ENCODE assay signal across 32 cellular contexts in the genomic region with DNA sequence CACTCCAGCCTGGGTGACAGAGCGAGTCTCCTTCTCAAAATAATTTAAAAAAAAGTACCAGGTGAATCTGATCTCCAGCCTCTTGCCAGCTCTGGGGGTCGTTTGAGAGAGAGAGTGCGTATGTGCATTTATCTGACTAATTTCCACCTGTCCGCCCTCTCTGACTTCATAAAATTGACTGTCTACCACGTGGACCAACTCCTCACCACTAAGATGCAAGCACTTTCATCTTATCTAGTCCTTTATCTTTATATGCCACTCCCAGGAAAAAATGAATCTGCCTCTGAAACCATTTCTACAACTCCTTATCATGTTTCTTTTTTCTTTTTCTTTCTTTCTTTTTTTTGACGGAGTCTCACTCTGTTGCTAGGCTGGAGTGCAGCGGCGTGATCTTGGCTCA. TPM values are rescaled to one million over a fixed set of nuclear protein-coding genes. Genes with fewer than 3 reads are reported as not detected.
"Had no signal": no experiment of that assay in that cellular context is flagged by ENCODE, and none has a peak within 500 bp of the region (broad histone marks: within the 10 kb centered on the region; RNA-seq: fewer than 3 reads in every experiment).

No MANE protein-coding gene starts in this region.

- DNase-seq: activated CD4-positive, alpha-beta memory T cell treated with anti-CD3 and anti-CD28 coated beads for 36 hours; activated CD4-positive, alpha-beta T cell treated with anti-CD3 and anti-CD28 coated beads for 36 hours; activated CD4-positive, alpha-beta T cell treated with anti-CD3 and anti-CD28 coated beads, Interleukin-2, amount 10 ng/mL, durations not matched to agents 24 days and 14 days; activated CD4-positive, CD25-positive, alpha-beta regulatory T cell; activated CD4-positive, CD25-positive, alpha-beta regulatory T cell treated with anti-CD3 and anti-CD28 coated beads, Interleukin-2, amount 50 U/mL, for 72 hours; activated CD8-positive, alpha-beta memory T cell treated with anti-CD3 and anti-CD28 coated beads, Interleukin-2, amount 10 ng/mL, durations not matched to agents 7 days and 5 days; activated CD8-positive, alpha-beta memory T cell treated with anti-CD3 and anti-CD28 coated beads, Interleukin-2, amount 50 U/mL, for 4 hours; activated CD8-positive, alpha-beta T cell treated with anti-CD3 and anti-CD28 coated beads, Interleukin-2, amount 10 ng/mL, durations not matched to agents 7 days and 5 days; activated effector memory CD4-positive, alpha-beta T cell treated with Interleukin-2 at 50 U/mL for 16 hours; activated gamma-delta T cell treated with Interleukin-2 at 50 U/mL for 16 hours; activated naive CD4-positive, alpha-beta T cell treated with anti-CD3 and anti-CD28 coated beads, Interleukin-2, amount 50 U/mL, for 16 hours; activated naive CD4-positive, alpha-beta T cell treated with Interleukin-2 at 50 U/mL for 16 hours; activated T-cell treated with anti-CD3 and anti-CD28 coated beads, Interleukin-2, amount 50 U/mL, for 1 hour; amygdala; aorta; central memory CD4-positive, alpha-beta T cell; cerebellar nuclear complex; colonic mucosa; effector CD8-positive, alpha-beta T cell; foreskin fibroblast; head of caudate nucleus; T-helper 1 cell; T-helper 17 cell; T1000 had no signal

- H3K27ac Mint-ChIP-seq: activated CD4-positive, alpha-beta memory T cell treated with anti-CD3 and anti-CD28 coated beads for 36 hours; activated CD4-positive, alpha-beta T cell treated with anti-CD3 and anti-CD28 coated beads for 36 hours; activated CD4-positive, alpha-beta T cell treated with anti-CD3 and anti-CD28 coated beads, Interleukin-2, amount 10 ng/mL, durations not matched to agents 24 days and 14 days; activated CD8-positive, alpha-beta memory T cell treated with anti-CD3 and anti-CD28 coated beads, Interleukin-2, amount 10 ng/mL, durations not matched to agents 7 days and 5 days; activated CD8-positive, alpha-beta T cell treated with anti-CD3 and anti-CD28 coated beads, Interleukin-2, amount 10 ng/mL, durations not matched to agents 7 days and 5 days; activated naive CD8-positive, alpha-beta T cell; activated T-helper 17 cell treated with anti-CD3 and anti-CD28 coated beads, Interleukin-2, amount 50 U/mL, for 72 hours; T-helper 17 cell; T-helper 2 cell treated with Interferon-gamma antibody and Interleukin-4, amounts not matched to agents 5 μg/mL and 100 μg/mL, for 36 hours had no signal

- H3K9me3 ChIP-seq: breast epithelium, colonic mucosa had no signal

- H3K4me1 Mint-ChIP-seq: activated CD4-positive, alpha-beta T cell treated with anti-CD3 and anti-CD28 coated beads for 36 hours; activated CD4-positive, alpha-beta T cell treated with anti-CD3 and anti-CD28 coated beads, Interleukin-2, amount 10 ng/mL, durations not matched to agents 24 days and 14 days; activated CD8-positive, alpha-beta memory T cell treated with anti-CD3 and anti-CD28 coated beads, Interleukin-2, amount 10 ng/mL, durations not matched to agents 7 days and 5 days; activated T-helper 17 cell treated with anti-CD3 and anti-CD28 coated beads, Interleukin-2, amount 50 U/mL, for 72 hours; T-helper 17 cell had no signal

- H3K27me3 ChIP-seq: breast epithelium, cardiac muscle cell, colonic mucosa had no signal

- H3K27ac ChIP-seq: breast epithelium, cardiac muscle cell, colonic mucosa had no signal

- H3K36me3 Mint-ChIP-seq: activated CD4-positive, alpha-beta memory T cell treated with anti-CD3 and anti-CD28 coated beads for 36 hours; activated CD8-positive, alpha-beta memory T cell treated with anti-CD3 and anti-CD28 coated beads, Interleukin-2, amount 10 ng/mL, durations not matched to agents 7 days and 5 days; activated naive CD8-positive, alpha-beta T cell had no signal

- H3K4me3 Mint-ChIP-seq: activated CD4-positive, alpha-beta memory T cell treated with anti-CD3 and anti-CD28 coated beads for 36 hours; activated CD4-positive, alpha-beta T cell treated with anti-CD3 and anti-CD28 coated beads for 36 hours; activated CD4-positive, alpha-beta T cell treated with anti-CD3 and anti-CD28 coated beads, Interleukin-2, amount 10 ng/mL, durations not matched to agents 24 days and 14 days; activated CD8-positive, alpha-beta memory T cell treated with anti-CD3 and anti-CD28 coated beads, Interleukin-2, amount 10 ng/mL, durations not matched to agents 7 days and 5 days; activated CD8-positive, alpha-beta T cell treated with anti-CD3 and anti-CD28 coated beads, Interleukin-2, amount 10 ng/mL, durations not matched to agents 7 days and 5 days; activated naive CD8-positive, alpha-beta T cell; activated T-helper 17 cell treated with anti-CD3 and anti-CD28 coated beads, Interleukin-2, amount 50 U/mL, for 72 hours; brain; T-helper 17 cell; T-helper 2 cell treated with Interferon-gamma antibody and Interleukin-4, amounts not matched to agents 5 μg/mL and 100 μg/mL, for 36 hours had no signal

- H3K27me3 Mint-ChIP-seq: activated CD8-positive, alpha-beta memory T cell treated with anti-CD3 and anti-CD28 coated beads, Interleukin-2, amount 10 ng/mL, durations not matched to agents 7 days and 5 days; brain had no signal

- H3K4me3 ChIP-seq: breast epithelium, cardiac muscle cell, colonic mucosa had no signal

- H3K36me3 ChIP-seq: breast epithelium, cardiac muscle cell, colonic mucosa had no signal

- H3K4me1 ChIP-seq: breast epithelium, colonic mucosa had no signal

- H3K9me3 Mint-ChIP-seq: activated CD4-positive, alpha-beta memory T cell treated with anti-CD3 and anti-CD28 coated beads for 36 hours had no signal

- ATAC-seq: activated CD4-positive, alpha-beta T cell treated with anti-CD3 and anti-CD28 coated beads for 36 hours; activated CD8-positive, alpha-beta memory T cell treated with anti-CD3 and anti-CD28 coated beads, Interleukin-2, amount 10 ng/mL, durations not matched to agents 7 days and 5 days; activated CD8-positive, alpha-beta T cell treated with anti-CD3 and anti-CD28 coated beads, Interleukin-2, amount 10 ng/mL, durations not matched to agents 7 days and 5 days; activated T-helper 17 cell treated with anti-CD3 and anti-CD28 coated beads, Interleukin-2, amount 50 U/mL, for 72 hours; esophagus mucosa; T-helper 17 cell had no signal

- FAIRE-seq: frontal cortex had no signal

RNA-seq across cellular contexts. Expression of gene HS3ST3A1, which starts 55.8 kb away (rescaled TPM):
- total RNA-seq: activated CD8-positive, alpha-beta T cell treated with anti-CD3 and anti-CD28 coated beads, Interleukin-2, amount 10 ng/mL, durations not matched to agents 7 days and 5 days had no signal
